1 cellular context compared by ENCODE assay signal in the genomic region with DNA sequence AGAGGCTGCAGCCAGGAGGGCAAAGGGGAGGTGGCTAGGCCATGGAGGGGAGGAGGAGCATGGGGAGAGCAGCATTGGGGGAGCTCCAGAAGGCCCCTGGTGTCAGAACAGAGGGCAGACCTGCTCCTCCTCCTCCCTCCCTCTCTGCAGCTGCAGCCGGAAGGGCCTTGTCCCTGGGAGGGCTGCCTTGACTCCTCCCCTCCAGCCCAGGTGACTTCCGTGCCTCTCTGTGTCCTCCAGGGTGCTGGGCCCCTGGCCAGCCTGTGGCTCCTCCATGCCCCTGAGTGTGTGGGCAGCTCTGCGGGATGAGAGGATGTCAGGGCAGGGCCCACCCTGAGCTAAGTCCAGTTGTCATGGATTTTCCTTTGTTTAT.
TF ChIP-seq lines count a peak whose summit lies in the region.

No MANE protein-coding gene starts in this region.

TF ChIP-seq in HepG2, 621 proteins besides CTCF, POLR2A, EP300 and RAD21 (continued from another document and continues in another):
- TF ChIP-seq ZBTB40 (IDR thresholded peaks at IDR 0.05) (no peak), ZBTB40 (CRISPR knock-in tag; IDR thresholded peaks at IDR 0.05) (no peak), ZFP1 (CRISPR knock-in tag; IDR thresholded peaks at IDR 0.05) (no peak), ATAD3A (CRISPR knock-in tag; IDR thresholded peaks at IDR 0.05) (no peak), KAT7 (CRISPR knock-in tag; IDR thresholded peaks at IDR 0.05; ENCODE audit: borderline replicate concordance) (no peak), CHCHD3 (CRISPR knock-in tag; IDR thresholded peaks at IDR 0.05) (no peak), MIER3 (CRISPR knock-in tag; IDR thresholded peaks at IDR 0.05; ENCODE audit: borderline replicate concordance) (no peak), ZNF446 (CRISPR knock-in tag; IDR thresholded peaks at IDR 0.05) (no peak), TOPORS (CRISPR knock-in tag; IDR thresholded peaks at IDR 0.05) (no peak), FOXK1 (CRISPR knock-in tag; IDR thresholded peaks at IDR 0.05; ENCODE audit: borderline replicate concordance, low read depth) (no peak), SPEN (CRISPR knock-in tag; IDR thresholded peaks at IDR 0.05; ENCODE audit: low read depth) (no peak), ZNF784 (CRISPR knock-in tag; IDR thresholded peaks at IDR 0.05; ENCODE audit: borderline replicate concordance) (0 out of 2 replicates have a peak, but pooled peaks have one; percentile 36), PATZ1 (CRISPR knock-in tag; IDR thresholded peaks at IDR 0.05) (peak; percentile 67; the same call in 1 of the 2 replicates), ZSCAN5A (CRISPR knock-in tag; IDR thresholded peaks at IDR 0.05; ENCODE audit: borderline replicate concordance) (no peak), GABPB1 (CRISPR knock-in tag; IDR thresholded peaks at IDR 0.05) (peak; percentile 62), ZBTB49 (CRISPR knock-in tag; IDR thresholded peaks at IDR 0.05; ENCODE audit: borderline replicate concordance) (no peak), RXRA (CRISPR knock-in tag; IDR thresholded peaks at IDR 0.05) (0 out of 2 replicates have a peak, but pooled peaks have one; percentile 18), ZNF501 (CRISPR knock-in tag; IDR thresholded peaks at IDR 0.05) (no peak), RARG (CRISPR knock-in tag; IDR thresholded peaks at IDR 0.05; ENCODE audit: low read depth) (no peak), ZBTB7B (CRISPR knock-in tag; IDR thresholded peaks at IDR 0.05) (no peak; the same call in 1 of the 2 replicates), ZNF558 (CRISPR knock-in tag; IDR thresholded peaks at IDR 0.05; ENCODE audit: borderline replicate concordance) (no peak), TRAFD1 (CRISPR knock-in tag; IDR thresholded peaks at IDR 0.05; ENCODE audit: borderline replicate concordance) (no peak), ZKSCAN5 (CRISPR knock-in tag; IDR thresholded peaks at IDR 0.05) (no peak), ZSCAN25 (CRISPR knock-in tag; IDR thresholded peaks at IDR 0.05) (0 out of 2 replicates have a peak, but pooled peaks have one; percentile 44), ARID2 (CRISPR knock-in tag; IDR thresholded peaks at IDR 0.05; ENCODE audit: borderline replicate concordance) (no peak), ZNF883 (CRISPR knock-in tag; IDR thresholded peaks at IDR 0.05; ENCODE audit: not compliant biosample characterization) (peak; percentile 29), HNRNPL (IDR thresholded peaks at IDR 0.05; ENCODE audit: low read depth, low read length) (peak; percentile 63; the same call in 1 of the 2 replicates), MYC (CRISPR knock-in tag; IDR thresholded peaks at IDR 0.05; ENCODE audit: borderline replicate concordance) (peak; percentile 59; the same call in 1 of the 2 replicates), ZNF317 (CRISPR knock-in tag; IDR thresholded peaks at IDR 0.05) (no peak), ATF2 (CRISPR knock-in tag; IDR thresholded peaks at IDR 0.05) (no peak)
- TF ChIP-seq, protein P1, sequence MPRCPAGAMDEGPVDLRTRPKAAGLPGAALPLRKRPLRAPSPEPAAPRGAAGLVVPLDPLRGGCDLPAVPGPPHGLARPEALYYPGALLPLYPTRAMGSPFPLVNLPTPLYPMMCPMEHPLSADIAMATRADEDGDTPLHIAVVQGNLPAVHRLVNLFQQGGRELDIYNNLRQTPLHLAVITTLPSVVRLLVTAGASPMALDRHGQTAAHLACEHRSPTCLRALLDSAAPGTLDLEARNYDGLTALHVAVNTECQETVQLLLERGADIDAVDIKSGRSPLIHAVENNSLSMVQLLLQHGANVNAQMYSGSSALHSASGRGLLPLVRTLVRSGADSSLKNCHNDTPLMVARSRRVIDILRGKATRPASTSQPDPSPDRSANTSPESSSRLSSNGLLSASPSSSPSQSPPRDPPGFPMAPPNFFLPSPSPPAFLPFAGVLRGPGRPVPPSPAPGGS (CRISPR knock-in tag; IDR thresholded peaks at IDR 0.05), result 0 out of 2 replicates have a peak, but pooled peaks have one; percentile 29
- TF ChIP-seq, protein P2, sequence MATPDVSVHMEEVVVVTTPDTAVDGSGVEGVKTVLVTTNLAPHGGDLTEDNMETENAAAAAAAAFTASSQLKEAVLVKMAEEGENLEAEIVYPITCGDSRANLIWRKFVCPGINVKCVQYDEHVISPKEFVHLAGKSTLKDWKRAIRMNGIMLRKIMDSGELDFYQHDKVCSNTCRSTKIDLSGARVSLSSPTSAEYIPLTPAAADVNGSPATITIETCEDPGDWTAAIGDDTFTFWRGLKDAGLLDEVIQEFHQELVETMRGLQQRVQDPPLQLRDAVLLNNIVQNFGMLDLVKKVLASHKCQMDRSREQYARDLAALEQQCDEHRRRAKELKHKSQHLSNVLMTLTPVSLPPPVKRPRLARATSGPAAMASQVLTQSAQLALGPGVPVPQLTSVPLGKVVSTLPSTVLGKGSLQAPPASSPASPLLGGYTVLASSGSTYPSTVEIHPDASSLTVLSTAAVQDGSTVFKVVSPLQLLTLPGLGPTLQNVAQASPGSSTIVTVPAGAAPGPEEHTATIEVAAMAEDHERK (CRISPR knock-in tag; IDR thresholded peaks at IDR 0.05; ENCODE audit: low read depth), result no peak
